10 cellular contexts compared by ENCODE assay signal in genomic region chr3:151426337-151426648, GRCh38. TPM values are rescaled to one million over a fixed set of nuclear protein-coding genes. Genes with fewer than 3 reads are reported as not detected.
A peak's percentile ranks its signal among the peaks of the same experiment; 100 is the strongest.
DNase-seq lines count a peak whose midpoint lies in the region; ATAC-seq and TF ChIP-seq lines count a peak whose summit lies in the region.
"Had no signal": no experiment of that assay in that cellular context is flagged by ENCODE, and none has a peak within 500 bp of the region (broad histone marks: within the 10 kb centered on the region; RNA-seq: fewer than 3 reads in every experiment).

No MANE protein-coding gene starts in this region.

- DNase-seq in fibroblast of pulmonary artery (ENCODE audit: low read depth) (no peak), GOT3 (lab: John Stamatoyannopoulos, UW) (no peak), NCI-H510A (lab: John Stamatoyannopoulos, UW) (no peak), NCI-H2081 (lab: John Stamatoyannopoulos, UW) (no peak)
- DNase-seq: naive thymus-derived CD8-positive, alpha-beta T cell; NCI-H226 had no signal

- H3K36me3 ChIP-seq in HUES48 (ENCODE audit: control insufficient read depth, insufficient read depth, low read length) = no peaks in the 10 kb centered on the region

- no peaks in the 10 kb centered on the region for H3K9me3 ChIP-seq in HUES48 (ENCODE audit: control insufficient read depth, insufficient read depth, low read length)

- peak; percentile 11 for TF ChIP-seq CTCF in fibroblast of pulmonary artery (IDR thresholded peaks at IDR 0.05; ENCODE audit: low read length, missing control alignments)

- peak; percentile 91 for ATAC-seq in GM18498 (IDR thresholded peaks at IDR 0.05; ENCODE audit: unreplicated experiment)
- peak; percentile 76 for ATAC-seq in GM21528 (IDR thresholded peaks at IDR 0.05; ENCODE audit: low FRiP score, unreplicated experiment)
- ATAC-seq in esophagus mucosa = no peak
- ATAC-seq: naive thymus-derived CD8-positive, alpha-beta T cell had no signal

- no peak overlapping the region for H3K9ac ChIP-seq in HUES48 (ENCODE audit: low read depth, low read length)

- H3K4me1 ChIP-seq in HUES48 (ENCODE audit: control insufficient read depth, insufficient read depth, low read length) = peaks cover 21% of the 10 kb centered on the region

- H3K27ac ChIP-seq in HUES48 (ENCODE audit: low read depth, low read length) = peak overlapping the region; percentile 48

- H3K4me3 ChIP-seq in HUES48 (ENCODE audit: low read depth, low read length) = no peak overlapping the region
- no peak overlapping the region for H3K4me3 ChIP-seq in fibroblast of pulmonary artery (replicated peaks; ENCODE audit: low read depth, low read length)

- no peaks in the 10 kb centered on the region for H3K27me3 ChIP-seq in HUES48 (ENCODE audit: control insufficient read depth, insufficient read depth, low read length)

RNA-seq across cellular contexts. Expression of gene IGSF10, which starts 34.6 kb away (rescaled TPM):
- total RNA-seq in esophagus mucosa = 0.20 TPM
- total RNA-seq: naive thymus-derived CD8-positive, alpha-beta T cell had no signal

RNA-seq across cellular contexts. Expression of gene P2RY12, which starts 41.7 kb away (rescaled TPM):
- total RNA-seq in esophagus mucosa = not detected
- total RNA-seq: naive thymus-derived CD8-positive, alpha-beta T cell had no signal
